14 cellular contexts compared by ENCODE assay signal in genomic region chr18:23032030-23032582, GRCh38.
DNase-seq lines count a peak whose midpoint lies in the region; ATAC-seq and TF ChIP-seq lines count a peak whose summit lies in the region.
"Had no signal": no experiment of that assay in that cellular context is flagged by ENCODE, and none has a peak within 500 bp of the region (broad histone marks: within the 10 kb centered on the region; RNA-seq: fewer than 3 reads in every experiment).

No MANE protein-coding gene starts in this region.

- H3K4ac ChIP-seq in H9 (ENCODE audit: low read depth, low read length) = no peak overlapping the region

- no peak overlapping the region for H3K56ac ChIP-seq in H9 (ENCODE audit: insufficient read length, low read depth, low read length)

- no peak overlapping the region for H3K14ac ChIP-seq in H9 (ENCODE audit: insufficient read depth, low read length)

- H3K79me1 ChIP-seq in H9 (ENCODE audit: insufficient read depth, low read depth, low read length, poor library complexity, severe bottlenecking) = no peaks in the 10 kb centered on the region

- H2BK20ac ChIP-seq in H9 (ENCODE audit: low read depth, low read length, poor library complexity, severe bottlenecking) = no peak overlapping the region

- no peak overlapping the region for H2AK5ac ChIP-seq in H9 (ENCODE audit: insufficient read length, low read length)

- no peaks in the 10 kb centered on the region for H3K27me3 ChIP-seq in RWPE2 (ENCODE audit: insufficient read depth, poor library complexity, severe bottlenecking)
- no peaks in the 10 kb centered on the region for H3K27me3 ChIP-seq in H9 (ENCODE audit: insufficient read depth, low read length)
- H3K27me3 ChIP-seq: neural progenitor cell had no signal

- no peak overlapping the region for H2BK120ac ChIP-seq in H9 (ENCODE audit: low read depth, low read length, poor library complexity, severe bottlenecking)

- H3K9ac ChIP-seq in H9 (ENCODE audit: extremely low read depth, insufficient read length, low read length) = no peak overlapping the region
- H3K9ac ChIP-seq: neural progenitor cell had no signal

- H4K20me1 ChIP-seq in H9 (ENCODE audit: control insufficient read depth, insufficient read depth, insufficient read length) = no peaks in the 10 kb centered on the region

- no peak overlapping the region for H4K5ac ChIP-seq in H9 (ENCODE audit: insufficient read length, low read depth, low read length)

- no peak overlapping the region for H3K18ac ChIP-seq in H9 (ENCODE audit: insufficient read length, low read depth, low read length)

- H2AFZ ChIP-seq in H9 (ENCODE audit: low read length) = no peak overlapping the region
- H2AFZ ChIP-seq: neural progenitor cell had no signal

- peaks cover 3 to 15% (median 12%) of the 10 kb centered on the region in 3 experiments; a peak in 6 of 7 replicates for H3K36me3 Mint-ChIP-seq in H9 (ENCODE audit: insufficient read depth in 1 of 3, low read depth in 3 of 3)

- no peaks in the 10 kb centered on the region for H3K9me3 Mint-ChIP-seq in H9
- H3K9me3 Mint-ChIP-seq: activated CD4-positive, alpha-beta T cell treated with anti-CD3 and anti-CD28 coated beads, Interleukin-2, amount 10 ng/mL, durations not matched to agents 24 days and 14 days; neural progenitor cell had no signal

- no peaks in the 10 kb centered on the region for H3K79me2 ChIP-seq in H9 (ENCODE audit: insufficient read depth, low read length)

- H3K9me3 ChIP-seq in RWPE2 (ENCODE audit: severe bottlenecking) (no peaks in the 10 kb centered on the region), H9 (ENCODE audit: control insufficient read depth, low read depth, low read length) (no peaks in the 10 kb centered on the region)

- peaks cover 14 to 18% of the 10 kb centered on the region in 2 experiments for H3K4me1 Mint-ChIP-seq in H9

- H3T11ph ChIP-seq in H9 (ENCODE audit: low read length) = no peak overlapping the region

- peak; percentile 67 for DNase-seq in GM04504 (ENCODE audit: low read depth)
- no peak for DNase-seq in RWPE2 (ENCODE audit: low spot score)
- DNase-seq in fibroblast of mammary gland (ENCODE audit: low read depth) = peak; percentile 85
- DNase-seq in skeletal muscle cell (ENCODE audit: low read depth) = peak; percentile 55
- DNase-seq in MV-4-11 (lab: John Stamatoyannopoulos, UW) = no peak
- DNase-seq in head of caudate nucleus = no peak
- no peak for DNase-seq in D341Med (ENCODE audit: low spot score)
- no peak for DNase-seq in H9
- DNase-seq: activated CD4-positive, alpha-beta T cell treated with anti-CD3 and anti-CD28 coated beads, Interleukin-2, amount 10 ng/mL, durations not matched to agents 24 days and 14 days; activated gamma-delta T cell treated with Interleukin-2 at 50 U/mL for 16 hours; DMS79 treated with DMSO at 0.1 percent for 48 hours; NCI-H524 had no signal

- H3K27ac Mint-ChIP-seq in H9 = peak overlapping the region in 1 of 3 experiments; percentile 35; a peak in 1 of 7 replicates
- H3K27ac Mint-ChIP-seq: activated CD4-positive, alpha-beta T cell treated with anti-CD3 and anti-CD28 coated beads, Interleukin-2, amount 10 ng/mL, durations not matched to agents 24 days and 14 days; neural progenitor cell had no signal

- ATAC-seq in RWPE2 (ENCODE audit: low read depth) = peak; percentile 84

- no peak overlapping the region for H2BK5ac ChIP-seq in H9 (ENCODE audit: insufficient read length, low read length)

- WGBS in H9 (ENCODE audit: extremely low coverage, insufficient read length, low lambda C conversion rate) = no CpG with 5 or more reads among the region's 4 CpGs

- H3K23ac ChIP-seq in H9 (ENCODE audit: insufficient read length, low read depth, low read length) = no peak overlapping the region

- H2BK15ac ChIP-seq in H9 (ENCODE audit: low read depth, low read length) = no peak overlapping the region

- H3K4me3 Mint-ChIP-seq in H9 = no peak overlapping the region
- H3K4me3 Mint-ChIP-seq: activated CD4-positive, alpha-beta T cell treated with anti-CD3 and anti-CD28 coated beads, Interleukin-2, amount 10 ng/mL, durations not matched to agents 24 days and 14 days; neural progenitor cell had no signal

- H3K4me2 ChIP-seq in H9 (ENCODE audit: insufficient read depth, insufficient read length, low read length) = no peak overlapping the region
- H3K4me2 ChIP-seq: neural progenitor cell had no signal

- H3K4me1 ChIP-seq in RWPE2 (ENCODE audit: insufficient read depth, poor library complexity, severe bottlenecking) (peaks cover 30% of the 10 kb centered on the region), H9 (ENCODE audit: insufficient read depth, low read length) (peaks cover 2% of the 10 kb centered on the region; the same call in 1 of the 2 replicates)
- H3K4me1 ChIP-seq: neural progenitor cell had no signal

- intact Hi-C loops in head of caudate nucleus (cut with DNase I) = no loop called here

- H3K4me3 ChIP-seq in RWPE2 (ENCODE audit: severe bottlenecking) (no peak overlapping the region), fibroblast of mammary gland (ENCODE audit: control insufficient read depth, low read depth, low read length) (no peak overlapping the region), skeletal muscle cell (ENCODE audit: low read depth, low read length) (no peak overlapping the region)
- H3K4me3 ChIP-seq: neural progenitor cell, SK-N-MC had no signal

- no peak overlapping the region for H2BK12ac ChIP-seq in H9 (ENCODE audit: insufficient read length, low read depth, low read length)

- H3K23me2 ChIP-seq in H9 (ENCODE audit: insufficient read length, low read depth, low read length, poor library complexity, severe bottlenecking) = no peaks in the 10 kb centered on the region

- H4K91ac ChIP-seq in H9 (ENCODE audit: insufficient read length, low read depth, low read length) = no peak overlapping the region

- TF ChIP-seq CTCF in RWPE2 (IDR thresholded peaks at IDR 0.05; ENCODE audit: poor library complexity, severe bottlenecking) (no peak), fibroblast of mammary gland (conservative IDR thresholded peaks at IDR 0.05; ENCODE audit: control insufficient read depth, insufficient read depth, low read depth, low read length) (no peak), H9 (conservative IDR thresholded peaks at IDR 0.05) (no peak)

- peaks cover 11% of the 10 kb centered on the region for H3K36me3 ChIP-seq in RWPE2 (ENCODE audit: low read depth)

- H4K8ac ChIP-seq in H9 (replicated peaks; ENCODE audit: insufficient read length, low read depth, low read length) = no peak overlapping the region

- no peaks in the 10 kb centered on the region for H3K27me3 Mint-ChIP-seq in H9 (ENCODE audit: low read depth)
- H3K27me3 Mint-ChIP-seq: activated CD4-positive, alpha-beta T cell treated with anti-CD3 and anti-CD28 coated beads, Interleukin-2, amount 10 ng/mL, durations not matched to agents 24 days and 14 days had no signal

- peak overlapping the region; percentile 97 for H3K27ac ChIP-seq in RWPE2 (ENCODE audit: poor library complexity, severe bottlenecking)
- no peak overlapping the region for H3K27ac ChIP-seq in H9 (ENCODE audit: insufficient read length, low read depth, low read length)
- H3K27ac ChIP-seq: neural progenitor cell, SK-N-MC had no signal

Comparison
In these comparisons a context has a peak if more than half of its experiments do, and no peak if none do; other contexts are left out.
1. DNase-seq: peak in GM04504 (single experiment), fibroblast of mammary gland (single experiment) and skeletal muscle cell (single experiment); none in RWPE2 (single experiment), MV-4-11 (single experiment), head of caudate nucleus (0 of 42), D341Med (single experiment) and H9 (single experiment).